In genomic region chr15:57769266-57769665, GRCh38 we compare ENCODE assay signal across 11 cellular contexts.
DNase-seq lines count a peak whose midpoint lies in the region; ATAC-seq, FAIRE-seq and TF ChIP-seq lines count a peak whose summit lies in the region.
"Had no signal": no experiment of that assay in that cellular context is flagged by ENCODE, and none has a peak within 500 bp of the region (broad histone marks: within the 10 kb centered on the region; RNA-seq: fewer than 3 reads in every experiment).

No MANE protein-coding gene starts in this region.

- intact Hi-C loops in tibial artery (cut with DNase I; ENCODE audit: low total_unique reads), result no loop called here

- DNase-seq in HCEC 1CT, result peak; percentile 43
- DNase-seq in dedifferentiated amniotic fluid mesenchymal stem cell (ENCODE audit: extremely low spot score), result peak; percentile 76
- no peak for DNase-seq in left lobe of liver (ENCODE audit: low spot score)
- DNase-seq in tibial artery, result peak; percentile 68 to 85
- no peak for DNase-seq in cerebellar nuclear complex (lab: John Stamatoyannopoulos, UW)
- DNase-seq in NCI-H2171 (lab: John Stamatoyannopoulos, UW), result no peak
- DNase-seq in H54 (ENCODE audit: insufficient read length, low spot score), result no peak
- DNase-seq: activated CD4-positive, alpha-beta T cell treated with anti-CD3 and anti-CD28 coated beads for 1 hour; retina; SIG-M5 had no signal

- FAIRE-seq in H54 (lab: Jason Lieb, UNC), result no peak

- no peak for TF ChIP-seq CTCF in tibial artery (IDR thresholded peaks at IDR 0.05)

- peaks cover 0 to 11% (median 4%) of the 10 kb centered on the region in 4 donors for H3K4me1 ChIP-seq in tibial artery

- H3K27ac ChIP-seq in tibial artery, result peak overlapping the region; percentile 31 to 53

- H3K36me3 ChIP-seq in tibial artery, result no peaks in the 10 kb centered on the region

- no peak for TF ChIP-seq POLR2A in H54 (IDR thresholded peaks at IDR 0.05; ENCODE audit: low read depth, low read length)

- ATAC-seq in left lobe of liver (peak; percentile 29), GM18861 (IDR thresholded peaks at IDR 0.05; ENCODE audit: unreplicated experiment) (no peak)

- H3K9me3 ChIP-seq in tibial artery, result no peaks in the 10 kb centered on the region

- H3K27me3 ChIP-seq in tibial artery, result no peaks in the 10 kb centered on the region

- no peak overlapping the region for H3K4me3 ChIP-seq in tibial artery

Comparison
In these comparisons a context has a peak if more than half of its experiments do, and no peak if none do; other contexts are left out.
1. DNase-seq: peak in HCEC 1CT (single experiment), dedifferentiated amniotic fluid mesenchymal stem cell (single experiment) and tibial artery (2 of 2); none in left lobe of liver (single experiment), cerebellar nuclear complex (0 of 2), NCI-H2171 (single experiment) and H54 (single experiment).